ENCODE assay signal across 8 cellular contexts in genomic region chr2:199459286-199460100, GRCh38. TPM values are rescaled to one million over a fixed set of nuclear protein-coding genes. Genes with fewer than 3 reads are reported as not detected.
DNase-seq lines count a peak whose midpoint lies in the region; ATAC-seq and TF ChIP-seq lines count a peak whose summit lies in the region.

No MANE protein-coding gene starts in this region.

- H3K4me1 Mint-ChIP-seq in neural progenitor cell = peaks cover 22% of the 10 kb centered on the region

- H3K36me3 Mint-ChIP-seq in activated naive CD4-positive, alpha-beta T cell treated with anti-CD3 and anti-CD28 coated beads, Interleukin-2, amount 50 U/mL, for 72 hours = peaks cover 0 to 6% of the 10 kb centered on the region in 2 donors
- no peaks in the 10 kb centered on the region for H3K36me3 Mint-ChIP-seq in neural progenitor cell

- H2AFZ ChIP-seq in neural progenitor cell (replicated peaks) = peak overlapping the region; percentile 89

- H3K4me3 ChIP-seq in neural progenitor cell (peak overlapping the region; percentile 67), tibial artery (peak overlapping the region; percentile 83 to 90)

- no peaks in the 10 kb centered on the region for H3K79me2 ChIP-seq in neural progenitor cell (ENCODE audit: low read depth)

- H3K9ac ChIP-seq in neural progenitor cell = no peak overlapping the region

- H3K27ac Mint-ChIP-seq in activated naive CD4-positive, alpha-beta T cell treated with anti-CD3 and anti-CD28 coated beads, Interleukin-2, amount 50 U/mL, for 72 hours = peak overlapping the region in 1 of 2 donors; percentile 88
- H3K27ac Mint-ChIP-seq in neural progenitor cell = peak overlapping the region; percentile 90

- H3K27ac ChIP-seq in neural progenitor cell (no peak overlapping the region), tibial artery (peak overlapping the region; percentile 79 to 86)

- H3K4me2 ChIP-seq in neural progenitor cell = peak overlapping the region; percentile 97

- peaks cover 57% of the 10 kb centered on the region for H3K27me3 Mint-ChIP-seq in neural progenitor cell (ENCODE audit: insufficient read depth, low read depth)

- peak overlapping the region; percentile 99 for H3K4me3 Mint-ChIP-seq in neural progenitor cell

- H3K9me3 ChIP-seq in neural progenitor cell (ENCODE audit: low read depth) (no peaks in the 10 kb centered on the region), tibial artery (peaks cover 0 to 3% (median 0%) of the 10 kb centered on the region in 3 donors)

- H3K4me1 ChIP-seq in neural progenitor cell (peaks cover 22% of the 10 kb centered on the region), tibial artery (peaks cover 0 to 62% (median 55%) of the 10 kb centered on the region in 4 donors)

- no peak for TF ChIP-seq CTCF in neural progenitor cell (IDR thresholded peaks at IDR 0.05)
- peak in 1 of 2 experiments; percentile 24 for TF ChIP-seq CTCF in tibial artery (IDR thresholded peaks at IDR 0.05)

- H3F3A ChIP-seq in neural progenitor cell (ENCODE audit: low read depth) = peaks cover 28% of the 10 kb centered on the region

- no peaks in the 10 kb centered on the region for H3K36me3 ChIP-seq in neural progenitor cell
- no peaks in the 10 kb centered on the region for H3K36me3 ChIP-seq in tibial artery

- ATAC-seq in GM21526 (IDR thresholded peaks at IDR 0.05; ENCODE audit: low FRiP score, unreplicated experiment) = peak; percentile 43
- ATAC-seq in activated naive CD4-positive, alpha-beta T cell treated with anti-CD3 and anti-CD28 coated beads, Interleukin-2, amount 50 U/mL, for 72 hours = peak; percentile 15 to 22

- intact Hi-C loops in tibial artery (cut with DNase I; ENCODE audit: low total_unique reads) = no loop called here

- peaks cover 59% of the 10 kb centered on the region for H4K20me1 ChIP-seq in neural progenitor cell (ENCODE audit: low read depth)

- peaks cover 0 to 3% of the 10 kb centered on the region in 2 donors for H3K9me3 Mint-ChIP-seq in activated naive CD4-positive, alpha-beta T cell treated with anti-CD3 and anti-CD28 coated beads, Interleukin-2, amount 50 U/mL, for 72 hours
- no peaks in the 10 kb centered on the region for H3K9me3 Mint-ChIP-seq in neural progenitor cell

- DNase-seq in COLO668 (lab: John Stamatoyannopoulos, UW; ENCODE audit: unreplicated experiment) = peak; percentile 92
- peak; percentile 94 for DNase-seq in LHCN-M2 (ENCODE audit: low read depth)
- DNase-seq in SHP77 treated with DMSO at 0.1 percent for 48 hours (lab: John Stamatoyannopoulos, UW) = peak; percentile 93
- DNase-seq in activated naive CD4-positive, alpha-beta T cell treated with anti-CD3 and anti-CD28 coated beads, Interleukin-2, amount 50 U/mL, for 72 hours (ENCODE audit: low spot score in 2 of 2) = peak in 1 of 2 donors; percentile 63
- peak; percentile 50 for DNase-seq in germinal center (ENCODE audit: low spot score)
- peak; percentile 94 for DNase-seq in neural progenitor cell (ENCODE audit: low spot score)
- peak; percentile 82 to 95 for DNase-seq in tibial artery

- H3K27me3 ChIP-seq in neural progenitor cell (peaks cover 93% of the 10 kb centered on the region), tibial artery (peaks cover 3 to 71% of the 10 kb centered on the region in 2 donors)

RNA-seq across cellular contexts. Expression of gene SATB2, which starts 1.8 kb away (rescaled TPM):
- total RNA-seq in LHCN-M2 (2014; rRNA removed) (9.6 and 10.3 TPM in 2 replicates), neural progenitor cell (ENCODE audit: low replicate concordance) (2.2 and 3.7 TPM in 2 replicates)
- 3.6 TPM for polyA plus RNA-seq in LHCN-M2 (2012)
- total RNA-seq in activated naive CD4-positive, alpha-beta T cell treated with anti-CD3 and anti-CD28 coated beads, Interleukin-2, amount 50 U/mL, for 72 hours = under 1 TPM in 1 of 2 donors, not detected in 1; 0.21 TPM
